ENCODE assay signal across 8 cellular contexts in genomic region chr1:44405804-44406743, GRCh38. TPM values are rescaled to one million over a fixed set of nuclear protein-coding genes. Genes with fewer than 3 reads are reported as not detected.
DNase-seq lines count a peak whose midpoint lies in the region; ATAC-seq lines count a peak whose summit lies in the region.

No MANE protein-coding gene starts in this region.

- peak overlapping the region; percentile 33 for H3K27ac ChIP-seq in ectodermal cell (ENCODE audit: insufficient read depth, low read depth, low read length, poor library complexity, severe bottlenecking)

- peaks cover 63% of the 10 kb centered on the region for H3K27me3 ChIP-seq in ectodermal cell (ENCODE audit: control insufficient read depth, insufficient read depth, low read length, poor library complexity, severe bottlenecking)

- peak overlapping the region in 1 of 6 donors; percentile 38 for H3K27ac Mint-ChIP-seq in naive B cell

- H3K9me3 ChIP-seq in ectodermal cell (ENCODE audit: control insufficient read depth, low read length) = no peaks in the 10 kb centered on the region

- H3K4me1 Mint-ChIP-seq in naive B cell = peaks cover 30 to 44% (median 37%) of the 10 kb centered on the region in 3 donors

- H3K4me1 ChIP-seq in ectodermal cell (ENCODE audit: control insufficient read depth, insufficient read depth, low read length) = peaks cover 5% of the 10 kb centered on the region

- peak overlapping the region; percentile 87 to 98 (median 94) for H3K4me3 Mint-ChIP-seq in naive B cell

- ATAC-seq in naive B cell (ENCODE audit: low read depth in 2 of 2) = peak; percentile 35 to 50
- no peak for ATAC-seq in HG03108 (IDR thresholded peaks at IDR 0.05; ENCODE audit: unreplicated experiment)
- ATAC-seq in GM21360 (IDR thresholded peaks at IDR 0.05; ENCODE audit: unreplicated experiment) = no peak

- WGBS in ectodermal cell, 2 experiments = 0% methylated on average over 64 to 67 of the region's 67 CpGs

- no peaks in the 10 kb centered on the region for H3K9me3 Mint-ChIP-seq in naive B cell

- H3K27me3 Mint-ChIP-seq in naive B cell = peaks cover 36 to 55% (median 49%) of the 10 kb centered on the region in 3 donors

- no peaks in the 10 kb centered on the region for H3K36me3 Mint-ChIP-seq in naive B cell

- peak overlapping the region; percentile 56 for H3K4me3 ChIP-seq in ectodermal cell (ENCODE audit: insufficient read depth, low read depth, low read length)

- no peaks in the 10 kb centered on the region for H3K36me3 ChIP-seq in ectodermal cell (ENCODE audit: control insufficient read depth, insufficient read depth, low read length)

- peak; percentile 36 for DNase-seq in NCI-H748 (lab: John Stamatoyannopoulos, UW; ENCODE audit: unreplicated experiment)
- DNase-seq in NCI-H748 treated with DMSO at 0.1 percent for 48 hours (lab: John Stamatoyannopoulos, UW) = no peak
- DNase-seq in SW480 (ENCODE audit: low spot score) = peak; percentile 76
- no peak for DNase-seq in naive B cell
- no peak for DNase-seq in effector CD4-positive, alpha-beta T cell

RNA-seq across cellular contexts. Expression of gene RNF220, which starts 1.0 kb away (rescaled TPM):
- 112 TPM for polyA plus RNA-seq in ectodermal cell (2013, experiment 1 of 4)
- polyA plus RNA-seq in ectodermal cell (2013, experiment 2 of 4) = 93.8 TPM
- 83.3 TPM for polyA plus RNA-seq in ectodermal cell (2013, experiment 3 of 4)
- 88.2 TPM for polyA plus RNA-seq in ectodermal cell (2013, experiment 4 of 4)
- 100 to 1,000 TPM in 1 of 6 donors, 10 to 100 TPM in 5; 75.3 to 117 (median 82.4) TPM for polyA plus RNA-seq in naive B cell (ENCODE audit: low read depth in 6 of 6)

RNA-seq across cellular contexts. Expression of gene ERI3, which starts 51.0 kb away (rescaled TPM):
- 67.3 TPM for polyA plus RNA-seq in ectodermal cell (2013, experiment 1 of 4)
- polyA plus RNA-seq in ectodermal cell (2013, experiment 2 of 4) = 69.4 TPM
- 62.8 TPM for polyA plus RNA-seq in ectodermal cell (2013, experiment 3 of 4)
- polyA plus RNA-seq in ectodermal cell (2013, experiment 4 of 4) = 70.2 TPM
- polyA plus RNA-seq in naive B cell (ENCODE audit: low read depth in 6 of 6) = 10 to 100 TPM; 42.3 to 69.2 (median 47.9) TPM

Comparison
In these comparisons a context has a peak if more than half of its experiments do, and no peak if none do; other contexts are left out.
1. DNase-seq: peak in NCI-H748 (single experiment) and SW480 (single experiment); none in NCI-H748 treated with DMSO at 0.1 percent for 48 hours (single experiment), naive B cell (single experiment) and effector CD4-positive, alpha-beta T cell (single experiment).
2. ATAC-seq: peak in naive B cell (2 of 2); none in HG03108 (single experiment) and GM21360 (single experiment).